10 cellular contexts compared by ENCODE assay signal in the genomic region with DNA sequence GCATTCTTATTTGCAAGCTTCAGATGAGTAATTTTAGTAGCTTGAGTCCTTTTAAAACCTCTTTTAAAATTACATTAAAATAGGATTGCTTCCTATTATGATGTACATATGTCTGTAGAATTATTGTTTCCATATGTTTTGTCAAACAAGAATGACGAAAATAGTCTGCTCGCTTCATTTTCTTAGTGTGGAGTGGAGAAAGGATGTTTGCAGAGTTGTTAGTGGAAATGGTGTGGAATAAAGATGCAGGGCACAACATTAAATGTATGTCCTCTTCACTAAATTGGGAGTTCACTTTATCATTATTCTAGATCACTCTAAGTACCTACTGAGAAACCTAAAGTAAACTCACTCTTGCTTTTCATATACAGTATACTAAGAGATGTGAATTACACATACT. TPM values are rescaled to one million over a fixed set of nuclear protein-coding genes. Genes with fewer than 3 reads are reported as not detected.
DNase-seq lines count a peak whose midpoint lies in the region; ATAC-seq and TF ChIP-seq lines count a peak whose summit lies in the region.
"Had no signal": no experiment of that assay in that cellular context is flagged by ENCODE, and none has a peak within 500 bp of the region (broad histone marks: within the 10 kb centered on the region; RNA-seq: fewer than 3 reads in every experiment).

No MANE protein-coding gene starts in this region.

- peak overlapping the region; percentile 98 for H3K9ac ChIP-seq in GM23248
- peak overlapping the region; percentile 97 for H3K9ac ChIP-seq in smooth muscle cell (ENCODE audit: low read depth)

- peaks cover 3% of the 10 kb centered on the region; the same call in 1 of the 2 replicates for H3K9me2 ChIP-seq in GM23248 (ENCODE audit: insufficient read depth)

- H3K9me3 Mint-ChIP-seq in WTC11 (no peaks in the 10 kb centered on the region), CD14-positive monocyte (no peaks in the 10 kb centered on the region)
- H3K9me3 Mint-ChIP-seq in T-helper 2 cell treated with Interferon-gamma antibody and Interleukin-4, amounts not matched to agents 5 μg/mL and 100 μg/mL, for 36 hours: no peaks in the 10 kb centered on the region

- H3K36me3 ChIP-seq in GM23248 (ENCODE audit: low read depth) (peaks cover 10% of the 10 kb centered on the region), lower lobe of right lung (no peaks in the 10 kb centered on the region), smooth muscle cell (ENCODE audit: low read depth) (no peaks in the 10 kb centered on the region)
- H3K36me3 ChIP-seq: ovary had no signal

- H3K27me3 Mint-ChIP-seq in WTC11 (ENCODE audit: low read depth) (peaks cover 76% of the 10 kb centered on the region), CD14-positive monocyte (ENCODE audit: low read depth in 3 of 3) (peaks cover 0 to 6% (median 2%) of the 10 kb centered on the region in 3 donors)
- peaks cover 4% of the 10 kb centered on the region for H3K27me3 Mint-ChIP-seq in T-helper 2 cell treated with Interferon-gamma antibody and Interleukin-4, amounts not matched to agents 5 μg/mL and 100 μg/mL, for 36 hours (ENCODE audit: low read depth)

- H3K4me3 Mint-ChIP-seq in WTC11 (0 out of 2 replicates have a peak overlapping the region, but pooled peaks have one; percentile 8), CD14-positive monocyte (no peak overlapping the region)
- H3K4me3 Mint-ChIP-seq in T-helper 2 cell treated with Interferon-gamma antibody and Interleukin-4, amounts not matched to agents 5 μg/mL and 100 μg/mL, for 36 hours: no peak overlapping the region

- no peak overlapping the region for H3K27ac Mint-ChIP-seq in WTC11
- H3K27ac Mint-ChIP-seq in T-helper 2 cell treated with Interferon-gamma antibody and Interleukin-4, amounts not matched to agents 5 μg/mL and 100 μg/mL, for 36 hours: no peak overlapping the region
- no peak overlapping the region for H3K27ac Mint-ChIP-seq in CD14-positive monocyte

- H4K20me1 ChIP-seq in GM23248 (ENCODE audit: insufficient read depth): no peaks in the 10 kb centered on the region
- H4K20me1 ChIP-seq in smooth muscle cell (ENCODE audit: low read depth): peaks cover 27% of the 10 kb centered on the region

- DNase-seq in GM23248: no peak
- no peak for DNase-seq in WTC11 (ENCODE audit: low spot score)
- DNase-seq in lower lobe of right lung: no peak
- no peak for DNase-seq in smooth muscle cell (lab: John Stamatoyannopoulos, UW; ENCODE audit: unreplicated experiment)
- DNase-seq in nucleus accumbens (lab: John Stamatoyannopoulos, UW): no peak
- no peak for DNase-seq in T-helper 2 cell treated with Interferon-gamma antibody and Interleukin-4, amounts not matched to agents 5 μg/mL and 100 μg/mL, for 36 hours (ENCODE audit: low spot score)
- no peak for DNase-seq in CD14-positive monocyte (ENCODE audit: low spot score)
- DNase-seq in NCI-H1694 treated with DMSO at 0.1 percent for 48 hours (lab: John Stamatoyannopoulos, UW): no peak
- DNase-seq: NCI-H2029 treated with DMSO at 0.1 percent for 48 hours, ovary had no signal

- ATAC-seq in WTC11 (no peak), lower lobe of right lung (no peak)

- POLR2A ChIA-PET in WTC11 (lab: Charles Lee): interaction anchor here (1.0 kb wide), 1 partner anchor 30 kb away, joined by 3 read pairs; no protein-coding TSS in a partner anchor

- H3K4me3 ChIP-seq in GM23248 (peak overlapping the region; percentile 95), lower lobe of right lung (no peak overlapping the region), smooth muscle cell (peak overlapping the region; percentile 81)

- in situ Hi-C loops in GM23248 (cut with MboI): no loop called here

- H3K79me2 ChIP-seq in GM23248 (ENCODE audit: insufficient read depth) (peaks cover 57% of the 10 kb centered on the region), smooth muscle cell (ENCODE audit: low read depth) (peaks cover 44% of the 10 kb centered on the region)

- 21 to 24% methylated on average over 2 of the region's 2 CpGs for WGBS in GM23248 (ENCODE audit: low coverage in 1 of 2, low lambda C conversion rate in 2 of 2, missing lambda C conversion rate in 2 of 2), 2 experiments
- 73% methylated on average over 2 of the region's 2 CpGs for WGBS in smooth muscle cell (ENCODE audit: low lambda C conversion rate)

- H2AFZ ChIP-seq in GM23248 (peak overlapping the region; percentile 62), smooth muscle cell (ENCODE audit: low read depth) (no peak overlapping the region)

- intact Hi-C loops in lower lobe of right lung (cut with DNase I) (no loop called here), CD14-positive monocyte (cut with micrococcal nuclease) (no loop called here)

- peak overlapping the region; percentile 97 for H3K4me2 ChIP-seq in GM23248 (ENCODE audit: unreplicated experiment)
- peak overlapping the region; percentile 97 for H3K4me2 ChIP-seq in smooth muscle cell

- peaks cover 34% of the 10 kb centered on the region for H3K4me1 ChIP-seq in GM23248 (ENCODE audit: insufficient read depth)
- H3K4me1 ChIP-seq in lower lobe of right lung: peaks cover 39% of the 10 kb centered on the region
- peaks cover 18% of the 10 kb centered on the region for H3K4me1 ChIP-seq in smooth muscle cell (ENCODE audit: low read depth)

- CTCF ChIA-PET in WTC11 (lab: Charles Lee): no interaction called here

- TF ChIP-seq CTCF in WTC11 (IDR thresholded peaks at IDR 0.05) (no peak), lower lobe of right lung (IDR thresholded peaks at IDR 0.05) (no peak), smooth muscle cell (IDR thresholded peaks at IDR 0.05; ENCODE audit: borderline replicate concordance, insufficient read depth, poor library complexity, severe bottlenecking) (no peak), CD14-positive monocyte (IDR thresholded peaks at IDR 0.05) (no peak)

- H3F3A ChIP-seq in GM23248 (ENCODE audit: insufficient read depth) (peaks cover 54% of the 10 kb centered on the region; the same call in 1 of the 2 replicates), smooth muscle cell (ENCODE audit: low read depth) (peaks cover 6% of the 10 kb centered on the region)

- H3K4me1 Mint-ChIP-seq in WTC11 (peaks cover 17% of the 10 kb centered on the region), CD14-positive monocyte (peaks cover 11% of the 10 kb centered on the region)
- H3K4me1 Mint-ChIP-seq in T-helper 2 cell treated with Interferon-gamma antibody and Interleukin-4, amounts not matched to agents 5 μg/mL and 100 μg/mL, for 36 hours (ENCODE audit: low read depth): peaks cover 28% of the 10 kb centered on the region

- H3K36me3 Mint-ChIP-seq in WTC11 (no peaks in the 10 kb centered on the region), CD14-positive monocyte (no peaks in the 10 kb centered on the region)
- H3K36me3 Mint-ChIP-seq in T-helper 2 cell treated with Interferon-gamma antibody and Interleukin-4, amounts not matched to agents 5 μg/mL and 100 μg/mL, for 36 hours (ENCODE audit: low read depth): no peaks in the 10 kb centered on the region

- no peaks in the 10 kb centered on the region for H3K9me3 ChIP-seq in GM23248 (ENCODE audit: low read depth)
- H3K9me3 ChIP-seq in lower lobe of right lung: no peaks in the 10 kb centered on the region
- H3K9me3 ChIP-seq in smooth muscle cell (replicated peaks; ENCODE audit: low read depth): no peaks in the 10 kb centered on the region
- H3K9me3 ChIP-seq: ovary had no signal

- H3K27me3 ChIP-seq in GM23248 (replicated peaks; ENCODE audit: insufficient read depth): no peaks in the 10 kb centered on the region
- no peaks in the 10 kb centered on the region for H3K27me3 ChIP-seq in lower lobe of right lung (ENCODE audit: low read depth)
- no peaks in the 10 kb centered on the region for H3K27me3 ChIP-seq in smooth muscle cell (ENCODE audit: low read depth)
- H3K27me3 ChIP-seq: ovary had no signal

- H3K27ac ChIP-seq in GM23248 (peak overlapping the region; percentile 91), lower lobe of right lung (peak overlapping the region; percentile 93), smooth muscle cell (ENCODE audit: low read depth) (peak overlapping the region; percentile 96)

TF ChIP-seq in WTC11, 78 proteins besides CTCF, POLR2A, EP300 and RAD21 (continues in another document):
- TF ChIP-seq, protein P1, sequence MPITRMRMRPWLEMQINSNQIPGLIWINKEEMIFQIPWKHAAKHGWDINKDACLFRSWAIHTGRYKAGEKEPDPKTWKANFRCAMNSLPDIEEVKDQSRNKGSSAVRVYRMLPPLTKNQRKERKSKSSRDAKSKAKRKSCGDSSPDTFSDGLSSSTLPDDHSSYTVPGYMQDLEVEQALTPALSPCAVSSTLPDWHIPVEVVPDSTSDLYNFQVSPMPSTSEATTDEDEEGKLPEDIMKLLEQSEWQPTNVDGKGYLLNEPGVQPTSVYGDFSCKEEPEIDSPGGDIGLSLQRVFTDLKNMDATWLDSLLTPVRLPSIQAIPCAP (CRISPR knock-in tag; IDR thresholded peaks at IDR 0.05): no peak
- no peak for TF ChIP-seq MXD4 (CRISPR knock-in tag; IDR thresholded peaks at IDR 0.05; ENCODE audit: borderline replicate concordance)
- TF ChIP-seq ELF4 (CRISPR knock-in tag; IDR thresholded peaks at IDR 0.05; ENCODE audit: low read depth): no peak
- TF ChIP-seq GABPB1 (CRISPR knock-in tag; IDR thresholded peaks at IDR 0.05): no peak
- TF ChIP-seq, protein P2, sequence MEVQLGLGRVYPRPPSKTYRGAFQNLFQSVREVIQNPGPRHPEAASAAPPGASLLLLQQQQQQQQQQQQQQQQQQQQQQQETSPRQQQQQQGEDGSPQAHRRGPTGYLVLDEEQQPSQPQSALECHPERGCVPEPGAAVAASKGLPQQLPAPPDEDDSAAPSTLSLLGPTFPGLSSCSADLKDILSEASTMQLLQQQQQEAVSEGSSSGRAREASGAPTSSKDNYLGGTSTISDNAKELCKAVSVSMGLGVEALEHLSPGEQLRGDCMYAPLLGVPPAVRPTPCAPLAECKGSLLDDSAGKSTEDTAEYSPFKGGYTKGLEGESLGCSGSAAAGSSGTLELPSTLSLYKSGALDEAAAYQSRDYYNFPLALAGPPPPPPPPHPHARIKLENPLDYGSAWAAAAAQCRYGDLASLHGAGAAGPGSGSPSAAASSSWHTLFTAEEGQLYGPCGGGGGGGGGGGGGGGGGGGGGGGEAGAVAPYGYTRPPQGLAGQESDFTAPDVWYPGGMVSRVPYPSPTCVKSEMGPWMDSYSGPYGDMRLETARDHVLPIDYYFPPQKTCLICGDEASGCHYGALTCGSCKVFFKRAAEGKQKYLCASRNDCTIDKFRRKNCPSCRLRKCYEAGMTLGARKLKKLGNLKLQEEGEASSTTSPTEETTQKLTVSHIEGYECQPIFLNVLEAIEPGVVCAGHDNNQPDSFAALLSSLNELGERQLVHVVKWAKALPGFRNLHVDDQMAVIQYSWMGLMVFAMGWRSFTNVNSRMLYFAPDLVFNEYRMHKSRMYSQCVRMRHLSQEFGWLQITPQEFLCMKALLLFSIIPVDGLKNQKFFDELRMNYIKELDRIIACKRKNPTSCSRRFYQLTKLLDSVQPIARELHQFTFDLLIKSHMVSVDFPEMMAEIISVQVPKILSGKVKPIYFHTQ (CRISPR knock-in tag; IDR thresholded peaks at IDR 0.05): no peak

RNA-seq across cellular contexts. Expression of a gene that starts 59.5 kb away (rescaled TPM):
- total RNA-seq in GM23248 (2014; rRNA removed; shearing (Covaris generic)): 9.0 and 17.2 TPM in 2 replicates
- polyA plus RNA-seq in GM23248 (2016; fragmentation: Nextera tagmentation; extraction: Ambion mirVana) (26.6 and 26.7 TPM in 2 replicates), smooth muscle cell (19.7 and 24.1 TPM in 2 replicates), CD14-positive monocyte (1 to 10 TPM; 2.2 to 3.6 TPM)
- total RNA-seq in WTC11 (2021) (57.7 to 70.6 TPM (median 61.7 TPM) in 3 replicates), lower lobe of right lung (17.3 TPM), smooth muscle cell (11.6 and 19.2 TPM in 2 replicates)
